ENCODE assay signal across 8 cellular contexts in genomic region chr11:126969865-126970479, GRCh38. TPM values are rescaled to one million over a fixed set of nuclear protein-coding genes. Genes with fewer than 3 reads are reported as not detected.
DNase-seq lines count a peak whose midpoint lies in the region; ATAC-seq and TF ChIP-seq lines count a peak whose summit lies in the region.

No MANE protein-coding gene starts in this region.

- H4K20me1 ChIP-seq in MM.1S (ENCODE audit: insufficient read depth, low read length): no peaks in the 10 kb centered on the region
- no peaks in the 10 kb centered on the region for H4K20me1 ChIP-seq in neural cell (ENCODE audit: insufficient read depth)

- DNase-seq in Right ventricle myocardium inferior (ENCODE audit: missing footprints) (no peak), cardiac septum (ENCODE audit: low spot score) (no peak), MM.1S (peak; percentile 61), choroid plexus epithelial cell (ENCODE audit: low read depth) (no peak), lower leg skin (ENCODE audit: low spot score in 2 of 2) (no peak), uterus (no peak)

- H3K4me3 ChIP-seq in MM.1S (ENCODE audit: low read length) (peak overlapping the region; percentile 36; the same call in 1 of the 2 replicates), choroid plexus epithelial cell (ENCODE audit: low read depth, low read length) (no peak overlapping the region), neural cell (ENCODE audit: low read length) (no peak overlapping the region), lower leg skin (ENCODE audit: low read depth, poor library complexity, severe bottlenecking) (no peak overlapping the region), uterus (no peak overlapping the region)

- intact Hi-C loops in Right ventricle myocardium inferior (cut with DNase I) (no loop called here), cardiac septum (cut with DNase I) (no loop called here), lower leg skin (cut with DNase I; ENCODE audit: low total_unique reads) (no loop called here), uterus (cut with DNase I; ENCODE audit: low total_unique reads) (no loop called here)

- H3K4me2 ChIP-seq in MM.1S (ENCODE audit: low read depth, low read length): peak overlapping the region; percentile 64
- H3K4me2 ChIP-seq in neural cell (ENCODE audit: low read length): no peak overlapping the region

- H3K9me2 ChIP-seq in MM.1S (replicated peaks; ENCODE audit: insufficient read depth, low read length): no peaks in the 10 kb centered on the region
- H3K9me2 ChIP-seq in neural cell (ENCODE audit: insufficient read depth, low read length): no peaks in the 10 kb centered on the region

- TF ChIP-seq RAD21 in neural cell (conservative IDR thresholded peaks at IDR 0.05): peak; percentile 70

- H3K4me1 ChIP-seq in MM.1S (ENCODE audit: low read length) (peaks cover 8% of the 10 kb centered on the region), uterus (no peaks in the 10 kb centered on the region)

- H3K36me3 ChIP-seq in MM.1S (replicated peaks; ENCODE audit: insufficient read depth, low read length): no peaks in the 10 kb centered on the region
- H3K36me3 ChIP-seq in neural cell (ENCODE audit: insufficient read depth, low read length): no peaks in the 10 kb centered on the region
- no peaks in the 10 kb centered on the region for H3K36me3 ChIP-seq in uterus

- peak overlapping the region; percentile 2; the same call in 1 of the 2 replicates for H3K9ac ChIP-seq in MM.1S (ENCODE audit: low read length)
- no peak overlapping the region for H3K9ac ChIP-seq in neural cell (ENCODE audit: low read length)

- H3K27ac ChIP-seq in MM.1S (ENCODE audit: low read length) (no peak overlapping the region), neural cell (ENCODE audit: low read length) (no peak overlapping the region), uterus (no peak overlapping the region)

- no peak for TF ChIP-seq EP300 in neural cell (conservative IDR thresholded peaks at IDR 0.05; ENCODE audit: poor library complexity, severe bottlenecking)

- H3F3A ChIP-seq in MM.1S (ENCODE audit: insufficient read depth, low read length): no peaks in the 10 kb centered on the region
- no peaks in the 10 kb centered on the region for H3F3A ChIP-seq in neural cell (ENCODE audit: insufficient read depth, low read length, poor library complexity, severe bottlenecking)

- no peaks in the 10 kb centered on the region for H3K79me2 ChIP-seq in MM.1S (ENCODE audit: low read length)
- H3K79me2 ChIP-seq in neural cell (replicated peaks; ENCODE audit: insufficient read depth, low read length): no peaks in the 10 kb centered on the region

- H3K9me3 ChIP-seq in MM.1S (replicated peaks; ENCODE audit: insufficient read depth, low read length): no peaks in the 10 kb centered on the region
- H3K9me3 ChIP-seq in neural cell (ENCODE audit: low read length): peaks cover 5% of the 10 kb centered on the region
- no peaks in the 10 kb centered on the region for H3K9me3 ChIP-seq in uterus

- H2AFZ ChIP-seq in MM.1S (ENCODE audit: low read length): peak overlapping the region; percentile 71
- no peak overlapping the region for H2AFZ ChIP-seq in neural cell (ENCODE audit: low read depth, low read length)

- TF ChIP-seq CTCF in MM.1S (IDR thresholded peaks at IDR 0.05; ENCODE audit: low read length) (peak; percentile 73), choroid plexus epithelial cell (conservative IDR thresholded peaks at IDR 0.05; ENCODE audit: low read depth, low read length) (peak; percentile 11), neural cell (IDR thresholded peaks at IDR 0.05; ENCODE audit: poor library complexity, severe bottlenecking) (peak; percentile 65), lower leg skin (IDR thresholded peaks at IDR 0.05) (no peak), uterus (IDR thresholded peaks at IDR 0.05) (no peak)

- no peak for TF ChIP-seq POLR2A in lower leg skin (IDR thresholded peaks at IDR 0.05)
- TF ChIP-seq POLR2A in uterus (IDR thresholded peaks at IDR 0.05): no peak

- H3K27me3 ChIP-seq in MM.1S (replicated peaks; ENCODE audit: insufficient read depth, low read length) (no peaks in the 10 kb centered on the region), neural cell (ENCODE audit: insufficient read depth, low read depth, low read length) (no peaks in the 10 kb centered on the region), uterus (no peaks in the 10 kb centered on the region)

- WGBS in lower leg skin, 2 donors: 46 to 51% methylated on average over 6 of the region's 6 CpGs

- peak; percentile 54 for ATAC-seq in Right ventricle myocardium inferior
- ATAC-seq in GM21367 (IDR thresholded peaks at IDR 0.05; ENCODE audit: unreplicated experiment): no peak

TF ChIP-seq in neural cell, 6 proteins besides CTCF, POLR2A, EP300 and RAD21:
- TF ChIP-seq TAF1 (IDR thresholded peaks at IDR 0.05; ENCODE audit: low read depth) (no peak), SMC3 (conservative IDR thresholded peaks at IDR 0.05; ENCODE audit: poor library complexity) (peak; percentile 66)

RNA-seq across cellular contexts. Expression of gene KIRREL3, which starts 30.6 kb away (rescaled TPM):
- 0.24 TPM for total RNA-seq in Right ventricle myocardium inferior
- total RNA-seq in cardiac septum: 0.30 TPM
- polyA plus RNA-seq in neural cell: 23.8 and 29.0 TPM in 2 replicates
- 38.9 and 45.5 TPM in 2 replicates for polyA minus RNA-seq in neural cell
- under 1 TPM in 1 of 4 donors, not detected in 3; 0.13 TPM for total RNA-seq in lower leg skin
- total RNA-seq in uterus: 10 to 100 TPM in 1 of 4 donors, not detected in 3; 10.0 TPM

Comparison
In these comparisons a context has a peak if more than half of its experiments do, and no peak if none do; other contexts are left out.
1. CTCF ChIP-seq: peak in MM.1S (single experiment), choroid plexus epithelial cell (single experiment) and neural cell (single experiment); none in lower leg skin (0 of 3) and uterus (0 of 4).